Comparison of ENCODE assay signal across 8 cellular contexts in genomic region chr15:39919396-39919739, GRCh38. TPM values are rescaled to one million over a fixed set of nuclear protein-coding genes. Genes with fewer than 3 reads are reported as not detected.
DNase-seq lines count a peak whose midpoint lies in the region; ATAC-seq and TF ChIP-seq lines count a peak whose summit lies in the region.

No MANE protein-coding gene starts in this region.

- H3K4me1 ChIP-seq in hepatocyte (ENCODE audit: insufficient read depth) (peaks cover 10% of the 10 kb centered on the region), gastrocnemius medialis (no peaks in the 10 kb centered on the region)

- H4K20me1 ChIP-seq in hepatocyte (ENCODE audit: insufficient read depth, poor library complexity, severe bottlenecking) = no peaks in the 10 kb centered on the region

- H3K4me3 ChIP-seq in H7 (ENCODE audit: insufficient read depth, low read depth, low read length) = peak overlapping the region; percentile 85
- H3K4me3 ChIP-seq in hepatocyte = peak overlapping the region; percentile 97
- peak overlapping the region; percentile 54 to 95 (median 75) for H3K4me3 ChIP-seq in gastrocnemius medialis

- ATAC-seq in WTC11 = no peak
- ATAC-seq in gastrocnemius medialis = no peak

- no peak for TF ChIP-seq CTCF in WTC11 (IDR thresholded peaks at IDR 0.05)
- no peak for TF ChIP-seq CTCF in hepatocyte (IDR thresholded peaks at IDR 0.05; ENCODE audit: poor library complexity)
- TF ChIP-seq CTCF in gastrocnemius medialis (IDR thresholded peaks at IDR 0.05 in 4 of 5, conservative IDR thresholded peaks at IDR 0.05 in 1 of 5) = no peak
- TF ChIP-seq CTCF in GM10248 (IDR thresholded peaks at IDR 0.05; ENCODE audit: control extremely low read depth, extremely low read depth, low read depth, missing control alignments) = no peak

- H3K27me3 ChIP-seq in H7 (ENCODE audit: control insufficient read depth, insufficient read depth, low read length) = peaks cover 13% of the 10 kb centered on the region; the same call in 1 of the 2 replicates
- peaks cover 32% of the 10 kb centered on the region for H3K27me3 ChIP-seq in hepatocyte
- peaks cover 10 to 26% (median 16%) of the 10 kb centered on the region in 3 donors for H3K27me3 ChIP-seq in gastrocnemius medialis

- H3K4me2 ChIP-seq in hepatocyte = peak overlapping the region; percentile 97

- POLR2A ChIA-PET in WTC11 (lab: Charles Lee) (interaction anchor here (1.6 to 2.4 kb wide), 3 partner anchors 10 to 14 kb away, joined by 6 to 16 read pairs (median 6); partner anchors contain the start of gene EIF2AK4), GM10248 (lab: Yijun Ruan, JAX) (interaction anchor here (0.6 kb wide), 1 partner anchor 62 kb away, joined by 4 read pairs; no protein-coding TSS in a partner anchor)

- H3K9me3 Mint-ChIP-seq in WTC11 = peaks cover 12% of the 10 kb centered on the region

- H3K9me3 ChIP-seq in hepatocyte (ENCODE audit: low read depth) (no peaks in the 10 kb centered on the region), gastrocnemius medialis (no peaks in the 10 kb centered on the region)

- no peaks in the 10 kb centered on the region for H3K9me2 ChIP-seq in hepatocyte (replicated peaks; ENCODE audit: insufficient read depth)

- H3K79me2 ChIP-seq in hepatocyte = no peaks in the 10 kb centered on the region

- TF ChIP-seq POLR2A in gastrocnemius medialis (IDR thresholded peaks at IDR 0.05) = no peak

- no peaks in the 10 kb centered on the region for H3K27me3 Mint-ChIP-seq in WTC11 (ENCODE audit: low read depth)

- in situ Hi-C loops in gastrocnemius medialis (cut with MboI; ENCODE audit: low sequenced_read_pairs in 4 of 4) = loop anchor here in 1 of 4 donors (25.0 kb wide), 1 partner anchor 132 kb away; the partner anchor contains the start of gene FSIP1

- peak; percentile 64 for DNase-seq in H7
- no peak for DNase-seq in WTC11 (ENCODE audit: low spot score)
- no peak for DNase-seq in hepatocyte (ENCODE audit: low spot score)
- DNase-seq in gastrocnemius medialis = no peak
- no peak for DNase-seq in GM10248 (ENCODE audit: extremely low spot score)
- DNase-seq in GM19238 (ENCODE audit: insufficient read length, low spot score) = no peak
- DNase-seq in activated CD4-positive, CD25-positive, alpha-beta regulatory T cell (lab: John Stamatoyannopoulos, UW) = no peak
- no peak for DNase-seq in H4 (ENCODE audit: low spot score)

- H3K4me3 Mint-ChIP-seq in WTC11 = peak overlapping the region; percentile 85

- 3% methylated on average over 15 of the region's 15 CpGs for WGBS in hepatocyte (ENCODE audit: low lambda C conversion rate, missing lambda C conversion rate)

- no peak overlapping the region for H3K27ac Mint-ChIP-seq in WTC11

- intact Hi-C loops in gastrocnemius medialis (cut with DNase I; ENCODE audit: low total_unique reads) = loop anchor here (2.0 kb wide), 1 partner anchor 15 kb away; the partner anchor contains the start of gene EIF2AK4

- peaks cover 45% of the 10 kb centered on the region for H3K4me1 Mint-ChIP-seq in WTC11

- H3K36me3 Mint-ChIP-seq in WTC11 = peaks cover 37% of the 10 kb centered on the region

- peak overlapping the region; percentile 90 for H2AFZ ChIP-seq in hepatocyte

- CTCF ChIA-PET in WTC11 (lab: Charles Lee) = interaction anchor here (0.9 to 1.2 kb wide), 2 partner anchors 15 to 31 kb away, joined by 3 to 4 read pairs; no protein-coding TSS in a partner anchor
- CTCF ChIA-PET in GM10248 (lab: Yijun Ruan, JAX) = interaction anchor here (1.1 kb wide), 1 partner anchor 70 kb away, joined by 3 read pairs; no protein-coding TSS in a partner anchor

- H3K27ac ChIP-seq in hepatocyte (no peak overlapping the region), gastrocnemius medialis (peak overlapping the region in 3 of 4 donors; percentile 64 to 71 (median 69))

- H3K36me3 ChIP-seq in H7 (replicated peaks; ENCODE audit: control insufficient read depth, insufficient read depth, low read length) (peaks cover 2% of the 10 kb centered on the region; the same call in 1 of the 2 replicates), hepatocyte (replicated peaks; ENCODE audit: insufficient read depth, low read depth) (no peaks in the 10 kb centered on the region), gastrocnemius medialis (no peaks in the 10 kb centered on the region)

TF ChIP-seq in WTC11, 78 proteins besides CTCF, POLR2A, EP300 and RAD21:
- no peak for TF ChIP-seq ZNF317 (CRISPR knock-in tag; IDR thresholded peaks at IDR 0.05; ENCODE audit: borderline replicate concordance, low read depth)
- 0 out of 2 replicates have a peak, but pooled peaks have one; percentile 17 for TF ChIP-seq MLX (CRISPR knock-in tag; IDR thresholded peaks at IDR 0.05)

RNA-seq across cellular contexts. Expression of gene GPR176, which starts 0.7 kb away (rescaled TPM):
- 30.1 and 43.6 TPM in 2 replicates for total RNA-seq in H7 (2014; rRNA removed; shearing (Covaris generic))
- 117 to 131 TPM (median 127 TPM) in 3 replicates for total RNA-seq in WTC11 (2021)
- total RNA-seq in hepatocyte = 5.3 and 7.0 TPM in 2 replicates
- 2.7 and 2.9 TPM in 2 replicates for polyA plus RNA-seq in hepatocyte
- total RNA-seq in gastrocnemius medialis = 1 to 10 TPM; 1.1 to 3.0 (median 1.7) TPM
- total RNA-seq in H4 (2014; rRNA removed; shearing (Covaris generic)) = 20.4 and 21.5 TPM in 2 replicates

RNA-seq across cellular contexts. Expression of gene EIF2AK4, which starts 14.5 kb away (rescaled TPM):
- total RNA-seq in H7 (2014; rRNA removed; shearing (Covaris generic)) = 44.1 and 74.6 TPM in 2 replicates
- 89.1 to 93.2 TPM (median 90.7 TPM) in 3 replicates for total RNA-seq in WTC11 (2021)
- total RNA-seq in hepatocyte = 36.4 and 38.2 TPM in 2 replicates
- 45.9 and 50.7 TPM in 2 replicates for polyA plus RNA-seq in hepatocyte
- 10 to 100 TPM; 18.8 to 37.5 (median 30.0) TPM for total RNA-seq in gastrocnemius medialis
- total RNA-seq in H4 (2014; rRNA removed; shearing (Covaris generic)) = 29.1 and 39.5 TPM in 2 replicates
